ENCODE assay signal across 9 cellular contexts in genomic region chr1:236394016-236394481, GRCh38. TPM values are rescaled to one million over a fixed set of nuclear protein-coding genes. Genes with fewer than 3 reads are reported as not detected.
DNase-seq lines count a peak whose midpoint lies in the region; ATAC-seq and TF ChIP-seq lines count a peak whose summit lies in the region.
"Had no signal": no experiment of that assay in that cellular context is flagged by ENCODE, and none has a peak within 500 bp of the region (broad histone marks: within the 10 kb centered on the region; RNA-seq: fewer than 3 reads in every experiment).

Gene EDARADD, plus strand, starts transcription at chr1:236394286. Its CDS starts 159 bp downstream, at chr1:236394445.

- POLR2A ChIA-PET in MCF 10A (lab: Yijun Ruan, JAX), result interaction anchor here (0.6 to 2.2 kb wide), 10 partner anchors 10 to 250 kb away, joined by 3 to 11 read pairs (median 3); partner anchors contain the start of gene ERO1B

- peaks cover 3% of the 10 kb centered on the region for H3K27me3 Mint-ChIP-seq in MCF 10A (ENCODE audit: insufficient read depth, unreplicated experiment)

- H3K9ac ChIP-seq in muscle layer of colon (ENCODE audit: low read length), result no peak within 1 kb of the TSS

- H3K27me3 ChIP-seq in muscle layer of colon (ENCODE audit: control insufficient read depth in 1 of 2, insufficient read depth in 2 of 2, low read length in 2 of 2), result peaks cover 0 to 26% of the 10 kb centered on the region in 2 donors

- H3K9me3 ChIP-seq in muscle layer of colon (ENCODE audit: low read length), result no peaks in the 10 kb centered on the region

- ATAC-seq in GM18520 (IDR thresholded peaks at IDR 0.05; ENCODE audit: unreplicated experiment) (no peak), HG02973 (IDR thresholded peaks at IDR 0.05; ENCODE audit: unreplicated experiment) (no peak)
- ATAC-seq: HCT116 had no signal

- peaks cover 5% of the 10 kb centered on the region for H3K4me1 ChIP-seq in muscle layer of colon (ENCODE audit: insufficient read depth, low read length)

- CTCF ChIA-PET in MCF 10A (lab: Yijun Ruan, JAX), result interaction anchor here (0.6 to 1.8 kb wide), 5 partner anchors 10 to 302 kb away, joined by 3 to 8 read pairs (median 4); no protein-coding TSS in a partner anchor

- BruUV-seq in MCF 10A (replicated peaks; lab: Mats Ljungman, UMichigan), result no TSS peak

- H3K27ac ChIP-seq in muscle layer of colon (ENCODE audit: low read depth, low read length), result no peak within 1 kb of the TSS

- H3K9me3 Mint-ChIP-seq in MCF 10A (ENCODE audit: unreplicated experiment), result no peaks in the 10 kb centered on the region

- H3K4me3 ChIP-seq in AG09309 (ENCODE audit: control insufficient read depth, low read depth, low read length) (peak within 1 kb of the TSS; percentile 68), muscle layer of colon (ENCODE audit: low read depth in 1 of 2, low read length in 2 of 2) (peak within 1 kb of the TSS; percentile 54 to 58)

- no peak for TF ChIP-seq CTCF in AG09309 (IDR thresholded peaks at IDR 0.05; ENCODE audit: control insufficient read depth, insufficient read depth, low read depth, low read length, missing control alignments)
- TF ChIP-seq CTCF in MCF 10A (IDR thresholded peaks at IDR 0.05; ENCODE audit: unreplicated experiment), result no peak

- no peaks in the 10 kb centered on the region for H3K36me3 Mint-ChIP-seq in MCF 10A (ENCODE audit: insufficient read depth, unreplicated experiment)

- peak within 1 kb of the TSS; percentile 68 for H3K4me3 Mint-ChIP-seq in MCF 10A (ENCODE audit: unreplicated experiment)

- H3K27ac Mint-ChIP-seq in MCF 10A (ENCODE audit: low read depth, unreplicated experiment), result no peak within 1 kb of the TSS

- DNase-seq in AG09309 (ENCODE audit: low read depth) (peak; percentile 38), HT1080 (ENCODE audit: low read depth) (peak; percentile 69), MCF 10A (ENCODE audit: unreplicated experiment) (peak; percentile 24), SW 1271 (lab: John Stamatoyannopoulos, UW) (no peak), GM19238 (ENCODE audit: insufficient read length, low spot score) (no peak)

- intact Hi-C loops in MCF 10A (cut with micrococcal nuclease), result no loop called here

- H3K4me1 Mint-ChIP-seq in MCF 10A (ENCODE audit: insufficient read depth, unreplicated experiment), result peaks cover 11% of the 10 kb centered on the region

- no peaks in the 10 kb centered on the region for H3K36me3 ChIP-seq in muscle layer of colon (ENCODE audit: insufficient read depth, low read length)

RNA-seq across cellular contexts. Expression of gene EDARADD, which starts in this region (rescaled TPM):
- 3.7 and 3.8 TPM in 2 replicates for total RNA-seq in HT1080 (2014; rRNA removed; shearing (Covaris generic))
- 0.33 and 0.63 TPM in 2 replicates for polyA plus RNA-seq in HT1080 (2015; cell fraction: cytosol; rRNA removed)
- 0.11 and 0.60 TPM in 2 replicates for polyA plus RNA-seq in HT1080 (2015; cell fraction: nucleus; rRNA removed)
- 0.65 and 1.1 TPM in 2 replicates for total RNA-seq in MCF 10A (2022)

Comparison
In these comparisons a context has a peak if more than half of its experiments do, and no peak if none do; other contexts are left out.
1. DNase-seq: peak in AG09309 (single experiment), HT1080 (single experiment) and MCF 10A (single experiment); none in SW 1271 (0 of 2) and GM19238 (single experiment).